In genomic region chr18:24397694-24398365, GRCh38 we compare ENCODE assay signal across 1 cellular context.
TF ChIP-seq lines count a peak whose summit lies in the region.

Gene OSBPL1A (minus strand): TSS chr18:24397824. CDS start chr18:24377533, 20,291 bp downstream.

TF ChIP-seq in WTC11, 78 proteins besides CTCF, POLR2A, EP300 and RAD21 (continued from another document):
- TF ChIP-seq E2F5 (CRISPR knock-in tag; IDR thresholded peaks at IDR 0.05), result peak; percentile 63
- 0 out of 2 replicates have a peak, but pooled peaks have one; percentile 74 for TF ChIP-seq AFF4 (CRISPR knock-in tag; IDR thresholded peaks at IDR 0.05; ENCODE audit: borderline replicate concordance)
- peak; percentile 82 for TF ChIP-seq FOXK1 (CRISPR knock-in tag; IDR thresholded peaks at IDR 0.05)
- TF ChIP-seq ETV6 (CRISPR knock-in tag; IDR thresholded peaks at IDR 0.05), result peak; percentile 74; the same call in 1 of the 2 replicates
- no peak for TF ChIP-seq NFYB (CRISPR knock-in tag; conservative IDR thresholded peaks at IDR 0.05; ENCODE audit: low read depth)
- TF ChIP-seq SP1 (CRISPR knock-in tag; conservative IDR thresholded peaks at IDR 0.05), result peak; percentile 99
- peak; percentile 59; the same call in 1 of the 2 replicates for TF ChIP-seq HMGXB4 (CRISPR knock-in tag; IDR thresholded peaks at IDR 0.05)
- no peak for TF ChIP-seq JAZF1 (CRISPR knock-in tag; IDR thresholded peaks at IDR 0.05)
- TF ChIP-seq ATF3 (CRISPR knock-in tag; conservative IDR thresholded peaks at IDR 0.05), result no peak
- no peak; the same call in 1 of the 2 replicates for TF ChIP-seq E2F1 (CRISPR knock-in tag; IDR thresholded peaks at IDR 0.05)
- no peak for TF ChIP-seq ZBTB43 (CRISPR knock-in tag; IDR thresholded peaks at IDR 0.05)
- TF ChIP-seq KAT7 (CRISPR knock-in tag; IDR thresholded peaks at IDR 0.05; ENCODE audit: borderline replicate concordance), result 0 out of 2 replicates have a peak, but pooled peaks have one; percentile 79
- TF ChIP-seq ZBTB21 (CRISPR knock-in tag; IDR thresholded peaks at IDR 0.05; ENCODE audit: borderline replicate concordance), result peak; percentile 89
- TF ChIP-seq USF1 (CRISPR knock-in tag; IDR thresholded peaks at IDR 0.05), result peak; percentile 94
- TF ChIP-seq TP53 (CRISPR knock-in tag; IDR thresholded peaks at IDR 0.05), result 0 out of 2 replicates have a peak, but pooled peaks have one; percentile 40
- peak; percentile 97 for TF ChIP-seq USF2 (CRISPR knock-in tag; IDR thresholded peaks at IDR 0.05)
- peak; percentile 92 for TF ChIP-seq MAX (CRISPR knock-in tag; IDR thresholded peaks at IDR 0.05)
- TF ChIP-seq ZNF138 (CRISPR knock-in tag; conservative IDR thresholded peaks at IDR 0.05), result peak; percentile 39; the same call in 1 of the 2 replicates
- TF ChIP-seq FOXJ3 (CRISPR knock-in tag; IDR thresholded peaks at IDR 0.05; ENCODE audit: borderline replicate concordance), result no peak
- no peak for TF ChIP-seq GRHL2 (CRISPR knock-in tag; IDR thresholded peaks at IDR 0.05; ENCODE audit: insufficient replicate concordance, severe bottlenecking)
